Comparison of ENCODE assay signal across 1 cellular context in the genomic region with DNA sequence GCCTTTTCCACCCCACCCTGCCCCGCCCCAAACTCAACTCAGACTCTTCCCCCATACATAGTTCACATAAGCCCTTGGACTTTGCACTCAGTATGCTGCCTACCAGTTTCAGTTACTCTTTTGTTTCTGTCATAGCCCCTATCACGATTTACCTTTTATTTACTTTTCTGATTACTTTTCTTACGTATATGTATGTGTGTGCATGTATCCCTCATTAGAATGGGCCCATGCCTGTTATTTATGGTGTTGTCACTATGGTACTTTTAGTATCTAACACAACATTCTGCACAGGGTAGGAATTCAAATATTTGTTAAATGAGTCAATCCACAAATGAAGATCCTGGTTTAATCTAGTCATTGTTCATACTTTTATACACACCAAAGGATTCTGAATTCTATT.
TF ChIP-seq lines count a peak whose summit lies in the region.

No MANE protein-coding gene starts in this region.

TF ChIP-seq in GM23338, 12 proteins besides CTCF, POLR2A, EP300 and RAD21 (continued from another document):
- no peak for TF ChIP-seq ZNF114 (CRISPR knock-in tag; IDR thresholded peaks at IDR 0.05)
- TF ChIP-seq, protein P1, sequence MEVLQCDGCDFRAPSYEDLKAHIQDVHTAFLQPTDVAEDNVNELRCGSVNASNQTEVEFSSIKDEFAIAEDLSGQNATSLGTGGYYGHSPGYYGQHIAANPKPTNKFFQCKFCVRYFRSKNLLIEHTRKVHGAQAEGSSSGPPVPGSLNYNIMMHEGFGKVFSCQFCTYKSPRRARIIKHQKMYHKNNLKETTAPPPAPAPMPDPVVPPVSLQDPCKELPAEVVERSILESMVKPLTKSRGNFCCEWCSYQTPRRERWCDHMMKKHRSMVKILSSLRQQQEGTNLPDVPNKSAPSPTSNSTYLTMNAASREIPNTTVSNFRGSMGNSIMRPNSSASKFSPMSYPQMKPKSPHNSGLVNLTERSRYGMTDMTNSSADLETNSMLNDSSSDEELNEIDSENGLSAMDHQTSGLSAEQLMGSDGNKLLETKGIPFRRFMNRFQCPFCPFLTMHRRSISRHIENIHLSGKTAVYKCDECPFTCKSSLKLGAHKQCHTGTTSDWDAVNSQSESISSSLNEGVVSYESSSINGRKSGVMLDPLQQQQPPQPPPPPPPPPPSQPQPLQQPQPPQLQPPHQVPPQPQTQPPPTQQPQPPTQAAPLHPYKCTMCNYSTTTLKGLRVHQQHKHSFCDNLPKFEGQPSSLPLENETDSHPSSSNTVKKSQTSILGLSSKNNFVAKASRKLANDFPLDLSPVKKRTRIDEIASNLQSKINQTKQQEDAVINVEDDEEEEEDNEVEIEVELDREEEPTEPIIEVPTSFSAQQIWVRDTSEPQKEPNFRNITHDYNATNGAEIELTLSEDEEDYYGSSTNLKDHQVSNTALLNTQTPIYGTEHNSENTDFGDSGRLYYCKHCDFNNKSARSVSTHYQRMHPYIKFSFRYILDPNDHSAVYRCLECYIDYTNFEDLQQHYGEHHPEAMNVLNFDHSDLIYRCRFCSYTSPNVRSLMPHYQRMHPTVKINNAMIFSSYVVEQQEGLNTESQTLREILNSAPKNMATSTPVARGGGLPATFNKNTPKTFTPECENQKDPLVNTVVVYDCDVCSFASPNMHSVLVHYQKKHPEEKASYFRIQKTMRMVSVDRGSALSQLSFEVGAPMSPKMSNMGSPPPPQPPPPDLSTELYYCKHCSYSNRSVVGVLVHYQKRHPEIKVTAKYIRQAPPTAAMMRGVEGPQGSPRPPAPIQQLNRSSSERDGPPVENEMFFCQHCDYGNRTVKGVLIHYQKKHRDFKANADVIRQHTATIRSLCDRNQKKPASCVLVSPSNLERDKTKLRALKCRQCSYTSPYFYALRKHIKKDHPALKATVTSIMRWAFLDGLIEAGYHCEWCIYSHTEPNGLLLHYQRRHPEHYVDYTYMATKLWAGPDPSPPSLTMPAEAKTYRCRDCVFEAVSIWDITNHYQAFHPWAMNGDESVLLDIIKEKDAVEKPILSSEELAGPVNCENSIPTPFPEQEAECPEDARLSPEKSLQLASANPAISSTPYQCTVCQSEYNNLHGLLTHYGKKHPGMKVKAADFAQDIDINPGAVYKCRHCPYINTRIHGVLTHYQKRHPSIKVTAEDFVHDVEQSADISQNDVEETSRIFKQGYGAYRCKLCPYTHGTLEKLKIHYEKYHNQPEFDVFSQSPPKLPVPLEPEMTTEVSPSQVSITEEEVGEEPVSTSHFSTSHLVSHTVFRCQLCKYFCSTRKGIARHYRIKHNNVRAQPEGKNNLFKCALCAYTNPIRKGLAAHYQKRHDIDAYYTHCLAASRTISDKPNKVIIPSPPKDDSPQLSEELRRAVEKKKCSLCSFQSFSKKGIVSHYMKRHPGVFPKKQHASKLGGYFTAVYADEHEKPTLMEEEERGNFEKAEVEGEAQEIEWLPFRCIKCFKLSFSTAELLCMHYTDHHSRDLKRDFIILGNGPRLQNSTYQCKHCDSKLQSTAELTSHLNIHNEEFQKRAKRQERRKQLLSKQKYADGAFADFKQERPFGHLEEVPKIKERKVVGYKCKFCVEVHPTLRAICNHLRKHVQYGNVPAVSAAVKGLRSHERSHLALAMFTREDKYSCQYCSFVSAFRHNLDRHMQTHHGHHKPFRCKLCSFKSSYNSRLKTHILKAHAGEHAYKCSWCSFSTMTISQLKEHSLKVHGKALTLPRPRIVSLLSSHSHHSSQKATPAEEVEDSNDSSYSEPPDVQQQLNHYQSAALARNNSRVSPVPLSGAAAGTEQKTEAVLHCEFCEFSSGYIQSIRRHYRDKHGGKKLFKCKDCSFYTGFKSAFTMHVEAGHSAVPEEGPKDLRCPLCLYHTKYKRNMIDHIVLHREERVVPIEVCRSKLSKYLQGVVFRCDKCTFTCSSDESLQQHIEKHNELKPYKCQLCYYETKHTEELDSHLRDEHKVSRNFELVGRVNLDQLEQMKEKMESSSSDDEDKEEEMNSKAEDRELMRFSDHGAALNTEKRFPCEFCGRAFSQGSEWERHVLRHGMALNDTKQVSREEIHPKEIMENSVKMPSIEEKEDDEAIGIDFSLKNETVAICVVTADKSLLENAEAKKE (CRISPR knock-in tag; IDR thresholded peaks at IDR 0.05), result no peak
